19 cellular contexts compared by ENCODE assay signal in the genomic region with DNA sequence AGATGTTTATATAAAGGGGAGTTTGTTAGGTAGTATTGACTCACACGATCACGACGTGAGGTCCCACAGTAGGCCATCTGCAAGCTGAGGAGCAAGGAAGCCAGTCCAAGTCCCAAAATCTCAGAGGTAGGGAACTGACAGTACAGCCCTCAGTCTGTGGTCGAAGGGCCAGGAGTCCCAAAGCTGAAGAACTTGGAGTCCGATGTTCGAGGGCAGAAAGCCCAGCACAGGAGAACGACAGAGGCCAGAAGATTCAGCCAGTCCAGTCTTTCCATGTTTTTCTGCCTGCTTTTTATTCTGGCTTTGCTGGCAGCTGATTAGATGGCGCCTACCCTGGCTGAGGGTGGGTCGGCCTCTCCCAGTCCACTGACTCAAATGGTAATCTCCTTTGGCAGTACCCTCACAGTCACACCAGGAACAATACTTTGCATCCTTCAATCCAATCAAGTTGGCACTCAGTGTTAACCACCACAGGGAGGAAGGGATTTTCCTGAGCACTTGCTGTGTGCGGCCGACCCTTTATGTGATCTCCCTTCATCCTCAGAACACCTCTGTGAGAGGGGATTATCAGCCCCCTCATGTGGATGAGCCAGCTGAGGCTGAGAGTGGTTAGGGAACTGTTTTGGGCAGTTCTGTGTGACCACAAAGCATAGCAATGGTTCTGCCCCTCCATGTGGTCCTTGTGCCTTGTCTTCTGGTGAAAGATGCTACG.
DNase-seq lines count a peak whose midpoint lies in the region; ATAC-seq and TF ChIP-seq lines count a peak whose summit lies in the region.
"Had no signal": no experiment of that assay in that cellular context is flagged by ENCODE, and none has a peak within 500 bp of the region (broad histone marks: within the 10 kb centered on the region; RNA-seq: fewer than 3 reads in every experiment).

No MANE protein-coding gene starts in this region.

- H3K27ac ChIP-seq in right cardiac atrium (ENCODE audit: low read length): no peak overlapping the region
- H3K27ac ChIP-seq in subcutaneous abdominal adipose tissue (ENCODE audit: low read depth, low read length): peak overlapping the region; percentile 73
- H3K27ac ChIP-seq: A549 had no signal

- DNase-seq in Right ventricle myocardium inferior (ENCODE audit: missing footprints) (no peak), left cardiac atrium (no peak), G401 (ENCODE audit: low spot score) (peak; percentile 38), right cardiac atrium (peak in 2 of 3 donors; percentile 28 to 73), lower leg skin (ENCODE audit: low spot score in 2 of 2) (no peak)
- DNase-seq: CD8-positive, alpha-beta memory T cell; DMS53; MM.1S; NCI-H1105; NCI-H2081 treated with DMSO at 0.1 percent for 48 hours; NCI-H446 treated with DMSO at 0.1 percent for 48 hours; NCI-H69; OCI-M1; SIG-M5 had no signal

- H3K27me3 ChIP-seq in right cardiac atrium (ENCODE audit: control insufficient read depth, insufficient read depth) (no peaks in the 10 kb centered on the region), subcutaneous abdominal adipose tissue (ENCODE audit: control insufficient read depth in 5 of 5, insufficient read depth in 4 of 5, low read length in 5 of 5) (no peaks in the 10 kb centered on the region)

- TF ChIP-seq CTCF in lower leg skin (IDR thresholded peaks at IDR 0.05): no peak

- H3K4me3 ChIP-seq in right cardiac atrium (ENCODE audit: low read length): no peak overlapping the region
- H3K4me3 ChIP-seq in subcutaneous abdominal adipose tissue (ENCODE audit: low read depth in 1 of 5, low read length in 5 of 5): no peak overlapping the region
- no peak overlapping the region for H3K4me3 ChIP-seq in lower leg skin (ENCODE audit: low read depth, poor library complexity, severe bottlenecking)
- H3K4me3 ChIP-seq: A549, GM23338 had no signal

- TF ChIP-seq POLR2A in lower leg skin (IDR thresholded peaks at IDR 0.05): no peak

- 69% methylated on average over 12 of the region's 12 CpGs for WGBS in right cardiac atrium
- 73 to 85% methylated on average over 12 of the region's 12 CpGs for WGBS in lower leg skin, 2 donors

- H3K9me3 ChIP-seq in right cardiac atrium (ENCODE audit: control insufficient read depth, low read length) (no peaks in the 10 kb centered on the region), subcutaneous abdominal adipose tissue (ENCODE audit: control insufficient read depth in 5 of 5, low read length in 5 of 5) (no peaks in the 10 kb centered on the region)

- in situ Hi-C loops in G401 (cut with HindIII; ENCODE audit: low sequenced_read_pairs): no loop called here

- ATAC-seq in Right ventricle myocardium inferior (peak; percentile 63), left cardiac atrium (no peak), right cardiac atrium (peak; percentile 13 to 57), HG02571 (IDR thresholded peaks at IDR 0.05; ENCODE audit: unreplicated experiment) (no peak)
- ATAC-seq: A549, GM23338, HCT116 had no signal

- H3K9ac ChIP-seq in subcutaneous abdominal adipose tissue (ENCODE audit: low read length in 5 of 5): no peak overlapping the region

- peaks cover 0 to 6% (median 5%) of the 10 kb centered on the region in 5 donors for H3K36me3 ChIP-seq in subcutaneous abdominal adipose tissue (ENCODE audit: control insufficient read depth in 5 of 5, insufficient read depth in 5 of 5, low read length in 5 of 5)

- intact Hi-C loops in Right ventricle myocardium inferior (cut with DNase I): no loop called here
- intact Hi-C loops in left cardiac atrium (cut with DNase I): no loop called here
- intact Hi-C loops in right cardiac atrium (cut with DNase I): no loop called here
- intact Hi-C loops in lower leg skin (cut with DNase I; ENCODE audit: low total_unique reads): no loop called here

- peaks cover 17% of the 10 kb centered on the region for H3K4me1 ChIP-seq in right cardiac atrium (ENCODE audit: control insufficient read depth, insufficient read depth, low read length)
- H3K4me1 ChIP-seq in subcutaneous abdominal adipose tissue (ENCODE audit: control insufficient read depth in 5 of 5, insufficient read depth in 5 of 5, low read length in 5 of 5): peaks cover 5 to 46% (median 38%) of the 10 kb centered on the region in 5 donors
- H3K4me1 ChIP-seq: A549 had no signal

Comparison
In these comparisons a context has a peak if more than half of its experiments do, and no peak if none do; other contexts are left out.
1. ATAC-seq: peak in Right ventricle myocardium inferior (single experiment) and right cardiac atrium (2 of 2); none in left cardiac atrium (0 of 2) and HG02571 (single experiment).
2. DNase-seq: peak in G401 (single experiment) and right cardiac atrium (2 of 3); none in Right ventricle myocardium inferior (single experiment), left cardiac atrium (single experiment) and lower leg skin (0 of 2).